Comparison of ENCODE assay signal across 1 cellular context in the genomic region with DNA sequence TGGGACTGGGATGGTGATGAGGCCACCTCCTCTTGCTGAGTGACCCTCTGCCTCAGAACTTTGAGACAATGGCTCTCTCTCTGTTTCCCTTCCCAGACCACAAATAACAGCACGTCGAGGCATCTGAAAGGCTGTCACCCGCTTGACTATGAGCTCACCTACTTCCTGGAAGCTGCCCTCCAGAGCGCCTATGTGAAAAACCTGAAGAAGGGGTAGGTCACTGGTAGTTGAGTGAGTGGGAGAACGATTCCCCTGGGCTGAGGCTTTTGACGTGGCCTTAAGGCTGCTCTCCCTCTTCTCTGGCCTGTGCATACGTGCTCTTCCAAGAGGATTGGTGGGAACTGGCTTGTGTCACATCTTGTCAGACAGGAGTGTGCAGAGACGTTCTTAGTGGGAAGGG.
TF ChIP-seq lines count a peak whose summit lies in the region.

No MANE protein-coding gene starts in this region.

TF ChIP-seq in GM12878, 131 proteins besides CTCF, POLR2A, EP300 and RAD21 (continued from another document):
- TF ChIP-seq ETV6 (conservative IDR thresholded peaks at IDR 0.05 in 1 of 2, IDR thresholded peaks at IDR 0.05 in 1 of 2; ENCODE audit: borderline replicate concordance in 1 of 2, low read depth in 1 of 2) (peak in 1 of 2 experiments; percentile 91; a peak in 2 of 4 replicates), GATAD2B (conservative IDR thresholded peaks at IDR 0.05; ENCODE audit: low read depth) (no peak), BCL11A (IDR thresholded peaks at IDR 0.05; ENCODE audit: low read depth, low read length) (no peak), IKZF1 (conservative IDR thresholded peaks at IDR 0.05) (no peak), NBN (IDR thresholded peaks at IDR 0.05) (no peak), NR2C2 (IDR thresholded peaks at IDR 0.05; ENCODE audit: borderline replicate concordance, control insufficient read depth, insufficient read length, low read depth) (no peak), ESRRA (IDR thresholded peaks at IDR 0.05; ENCODE audit: low read length) (no peak), EGR1 (IDR thresholded peaks at IDR 0.05; ENCODE audit: borderline replicate concordance in 1 of 2, low read depth in 2 of 2, low read length in 2 of 2) (0 out of 3 replicates have a peak, but pooled peaks of 1 of the 2 experiments have one; percentile 26), LARP7 (IDR thresholded peaks at IDR 0.05) (no peak), CREM (IDR thresholded peaks at IDR 0.05; ENCODE audit: low read depth) (peak; percentile 14; the same call in 1 of the 2 replicates), CEBPB (IDR thresholded peaks at IDR 0.05; ENCODE audit: borderline replicate concordance in 1 of 2, low read depth in 2 of 2, low read length in 2 of 2) (no peak), MEF2A (IDR thresholded peaks at IDR 0.05; ENCODE audit: insufficient read depth, low read depth, low read length) (no peak), RFX5 (IDR thresholded peaks at IDR 0.05; ENCODE audit: low read depth, low read length) (no peak), SRF (IDR thresholded peaks at IDR 0.05; ENCODE audit: low read depth in 2 of 2, low read length in 2 of 2) (no peak), JUNB (IDR thresholded peaks at IDR 0.05) (no peak), ZZZ3 (IDR thresholded peaks at IDR 0.05; ENCODE audit: control insufficient read depth, insufficient read length, low read depth) (no peak), POLR2AphosphoS2 (IDR thresholded peaks at IDR 0.05; ENCODE audit: low read depth, low read length) (no peak)
- TF ChIP-seq, protein P1, sequence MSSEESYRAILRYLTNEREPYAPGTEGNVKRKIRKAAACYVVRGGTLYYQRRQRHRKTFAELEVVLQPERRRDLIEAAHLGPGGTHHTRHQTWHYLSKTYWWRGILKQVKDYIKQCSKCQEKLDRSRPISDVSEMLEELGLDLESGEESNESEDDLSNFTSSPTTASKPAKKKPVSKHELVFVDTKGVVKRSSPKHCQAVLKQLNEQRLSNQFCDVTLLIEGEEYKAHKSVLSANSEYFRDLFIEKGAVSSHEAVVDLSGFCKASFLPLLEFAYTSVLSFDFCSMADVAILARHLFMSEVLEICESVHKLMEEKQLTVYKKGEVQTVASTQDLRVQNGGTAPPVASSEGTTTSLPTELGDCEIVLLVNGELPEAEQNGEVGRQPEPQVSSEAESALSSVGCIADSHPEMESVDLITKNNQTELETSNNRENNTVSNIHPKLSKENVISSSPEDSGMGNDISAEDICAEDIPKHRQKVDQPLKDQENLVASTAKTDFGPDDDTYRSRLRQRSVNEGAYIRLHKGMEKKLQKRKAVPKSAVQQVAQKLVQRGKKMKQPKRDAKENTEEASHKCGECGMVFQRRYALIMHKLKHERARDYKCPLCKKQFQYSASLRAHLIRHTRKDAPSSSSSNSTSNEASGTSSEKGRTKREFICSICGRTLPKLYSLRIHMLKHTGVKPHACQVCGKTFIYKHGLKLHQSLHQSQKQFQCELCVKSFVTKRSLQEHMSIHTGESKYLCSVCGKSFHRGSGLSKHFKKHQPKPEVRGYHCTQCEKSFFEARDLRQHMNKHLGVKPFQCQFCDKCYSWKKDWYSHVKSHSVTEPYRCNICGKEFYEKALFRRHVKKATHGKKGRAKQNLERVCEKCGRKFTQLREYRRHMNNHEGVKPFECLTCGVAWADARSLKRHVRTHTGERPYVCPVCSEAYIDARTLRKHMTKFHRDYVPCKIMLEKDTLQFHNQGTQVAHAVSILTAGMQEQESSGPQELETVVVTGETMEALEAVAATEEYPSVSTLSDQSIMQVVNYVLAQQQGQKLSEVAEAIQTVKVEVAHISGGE (CRISPR knock-in tag; IDR thresholded peaks at IDR 0.05): no peak
- TF ChIP-seq, protein P2, sequence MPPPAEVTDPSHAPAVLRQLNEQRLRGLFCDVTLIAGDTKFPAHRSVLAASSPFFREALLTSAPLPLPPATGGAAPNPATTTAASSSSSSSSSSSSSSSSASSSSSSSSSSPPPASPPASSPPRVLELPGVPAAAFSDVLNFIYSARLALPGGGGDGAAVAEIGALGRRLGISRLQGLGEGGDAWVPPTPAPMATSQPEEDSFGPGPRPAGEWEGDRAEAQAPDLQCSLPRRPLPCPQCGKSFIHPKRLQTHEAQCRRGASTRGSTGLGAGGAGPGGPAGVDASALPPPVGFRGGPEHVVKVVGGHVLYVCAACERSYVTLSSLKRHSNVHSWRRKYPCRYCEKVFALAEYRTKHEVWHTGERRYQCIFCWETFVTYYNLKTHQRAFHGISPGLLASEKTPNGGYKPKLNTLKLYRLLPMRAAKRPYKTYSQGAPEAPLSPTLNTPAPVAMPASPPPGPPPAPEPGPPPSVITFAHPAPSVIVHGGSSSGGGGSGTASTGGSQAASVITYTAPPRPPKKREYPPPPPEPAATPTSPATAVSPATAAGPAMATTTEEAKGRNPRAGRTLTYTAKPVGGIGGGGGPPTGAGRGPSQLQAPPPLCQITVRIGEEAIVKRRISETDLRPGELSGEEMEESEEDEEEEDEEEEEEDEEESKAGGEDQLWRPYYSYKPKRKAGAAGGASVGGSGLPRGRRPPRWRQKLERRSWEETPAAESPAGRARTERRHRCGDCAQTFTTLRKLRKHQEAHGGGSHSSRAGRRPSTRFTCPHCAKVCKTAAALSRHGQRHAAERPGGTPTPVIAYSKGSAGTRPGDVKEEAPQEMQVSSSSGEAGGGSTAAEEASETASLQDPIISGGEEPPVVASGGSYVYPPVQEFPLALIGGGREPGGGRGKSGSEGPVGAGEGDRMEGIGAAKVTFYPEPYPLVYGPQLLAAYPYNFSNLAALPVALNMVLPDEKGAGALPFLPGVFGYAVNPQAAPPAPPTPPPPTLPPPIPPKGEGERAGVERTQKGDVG (CRISPR knock-in tag; IDR thresholded peaks at IDR 0.05): no peak
- TF ChIP-seq, protein P3, sequence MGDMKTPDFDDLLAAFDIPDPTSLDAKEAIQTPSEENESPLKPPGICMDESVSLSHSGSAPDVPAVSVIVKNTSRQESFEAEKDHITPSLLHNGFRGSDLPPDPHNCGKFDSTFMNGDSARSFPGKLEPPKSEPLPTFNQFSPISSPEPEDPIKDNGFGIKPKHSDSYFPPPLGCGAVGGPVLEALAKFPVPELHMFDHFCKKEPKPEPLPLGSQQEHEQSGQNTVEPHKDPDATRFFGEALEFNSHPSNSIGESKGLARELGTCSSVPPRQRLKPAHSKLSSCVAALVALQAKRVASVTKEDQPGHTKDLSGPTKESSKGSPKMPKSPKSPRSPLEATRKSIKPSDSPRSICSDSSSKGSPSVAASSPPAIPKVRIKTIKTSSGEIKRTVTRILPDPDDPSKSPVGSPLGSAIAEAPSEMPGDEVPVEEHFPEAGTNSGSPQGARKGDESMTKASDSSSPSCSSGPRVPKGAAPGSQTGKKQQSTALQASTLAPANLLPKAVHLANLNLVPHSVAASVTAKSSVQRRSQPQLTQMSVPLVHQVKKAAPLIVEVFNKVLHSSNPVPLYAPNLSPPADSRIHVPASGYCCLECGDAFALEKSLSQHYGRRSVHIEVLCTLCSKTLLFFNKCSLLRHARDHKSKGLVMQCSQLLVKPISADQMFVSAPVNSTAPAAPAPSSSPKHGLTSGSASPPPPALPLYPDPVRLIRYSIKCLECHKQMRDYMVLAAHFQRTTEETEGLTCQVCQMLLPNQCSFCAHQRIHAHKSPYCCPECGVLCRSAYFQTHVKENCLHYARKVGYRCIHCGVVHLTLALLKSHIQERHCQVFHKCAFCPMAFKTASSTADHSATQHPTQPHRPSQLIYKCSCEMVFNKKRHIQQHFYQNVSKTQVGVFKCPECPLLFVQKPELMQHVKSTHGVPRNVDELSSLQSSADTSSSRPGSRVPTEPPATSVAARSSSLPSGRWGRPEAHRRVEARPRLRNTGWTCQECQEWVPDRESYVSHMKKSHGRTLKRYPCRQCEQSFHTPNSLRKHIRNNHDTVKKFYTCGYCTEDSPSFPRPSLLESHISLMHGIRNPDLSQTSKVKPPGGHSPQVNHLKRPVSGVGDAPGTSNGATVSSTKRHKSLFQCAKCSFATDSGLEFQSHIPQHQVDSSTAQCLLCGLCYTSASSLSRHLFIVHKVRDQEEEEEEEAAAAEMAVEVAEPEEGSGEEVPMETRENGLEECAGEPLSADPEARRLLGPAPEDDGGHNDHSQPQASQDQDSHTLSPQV (IDR thresholded peaks at IDR 0.05): no peak
